18 cellular contexts compared by ENCODE assay signal in genomic region chr15:78083186-78083585, GRCh38. TPM values are rescaled to one million over a fixed set of nuclear protein-coding genes. Genes with fewer than 3 reads are reported as not detected.
DNase-seq lines count a peak whose midpoint lies in the region; ATAC-seq, FAIRE-seq and TF ChIP-seq lines count a peak whose summit lies in the region.
"Had no signal": no experiment of that assay in that cellular context is flagged by ENCODE, and none has a peak within 500 bp of the region (broad histone marks: within the 10 kb centered on the region; RNA-seq: fewer than 3 reads in every experiment).

No MANE protein-coding gene starts in this region.

- H3K36me3 Mint-ChIP-seq in immature natural killer cell, result peaks cover 0 to 4% (median 0%) of the 10 kb centered on the region in 3 donors
- H3K36me3 Mint-ChIP-seq: CD8-positive, alpha-beta memory T cell had no signal

- no peak for TF ChIP-seq RAD21 in HepG2 (CRISPR knock-in tag; IDR thresholded peaks at IDR 0.05)

- TF ChIP-seq CTCF in HepG2 (CRISPR knock-in tag; IDR thresholded peaks at IDR 0.05), result no peak
- no peak for TF ChIP-seq CTCF in right lobe of liver (IDR thresholded peaks at IDR 0.05)
- no peak for TF ChIP-seq CTCF in lower lobe of right lung (IDR thresholded peaks at IDR 0.05)
- no peak for TF ChIP-seq CTCF in spleen (IDR thresholded peaks at IDR 0.05 in 8 of 11, conservative IDR thresholded peaks at IDR 0.05 in 3 of 11)

- H3K27ac Mint-ChIP-seq in immature natural killer cell, result no peak overlapping the region
- H3K27ac Mint-ChIP-seq: CD8-positive, alpha-beta memory T cell had no signal

- POLR2A ChIA-PET in HepG2 (lab: Yijun Ruan, JAX), result no interaction called here

- TF ChIP-seq POLR2A in HepG2 (IDR thresholded peaks at IDR 0.05; ENCODE audit: insufficient read depth in 1 of 2, low read depth in 2 of 2, low read length in 2 of 2), result no peak
- no peak for TF ChIP-seq POLR2A in right lobe of liver (IDR thresholded peaks at IDR 0.05)
- no peak for TF ChIP-seq POLR2A in spleen (IDR thresholded peaks at IDR 0.05)

- no peak overlapping the region for H3K4me3 ChIP-seq in HepG2 (replicated peaks in 1 of 3; ENCODE audit: insufficient read depth in 1 of 3, low read depth in 2 of 3, low read length in 3 of 3)
- no peak overlapping the region for H3K4me3 ChIP-seq in right lobe of liver
- no peak overlapping the region for H3K4me3 ChIP-seq in lower lobe of right lung
- H3K4me3 ChIP-seq in spleen, result no peak overlapping the region
- H3K4me3 ChIP-seq in H7 (ENCODE audit: insufficient read depth, low read depth, low read length), result no peak overlapping the region
- H3K4me3 ChIP-seq: GM23248 had no signal

- H3K79me2 ChIP-seq in HepG2 (ENCODE audit: insufficient read depth, low read length), result no peaks in the 10 kb centered on the region

- no peak for ATAC-seq in HepG2
- no peak for ATAC-seq in right lobe of liver
- ATAC-seq in lower lobe of right lung, result no peak

- DNase-seq in HepG2 (ENCODE audit: low spot score) (no peak), right lobe of liver (no peak), lower lobe of right lung (no peak), spleen (no peak), SIG-M5 treated with dmso at 0.1 percent for 504 hours (lab: John Stamatoyannopoulos, UW; ENCODE audit: unreplicated experiment) (no peak), immature natural killer cell (no peak), H7 (no peak)
- DNase-seq: DND-41, GDM1, GM23248, NCI-H1436, NCI-H2029 treated with DMSO at 0.1 percent for 48 hours, NCI-H510A treated with DMSO at 0.1 percent for 48 hours had no signal

- no peak overlapping the region for H3K9ac ChIP-seq in HepG2 (ENCODE audit: insufficient read depth, low read depth, low read length)
- H3K9ac ChIP-seq: GM23248 had no signal

- H3K27me3 Mint-ChIP-seq in immature natural killer cell (ENCODE audit: low read depth in 3 of 3), result no peaks in the 10 kb centered on the region
- H3K27me3 Mint-ChIP-seq: CD8-positive, alpha-beta memory T cell had no signal

- BruUV-seq in HepG2 (replicated peaks; lab: Mats Ljungman, UMichigan), result no TSS peak

- peak overlapping the region; percentile 49; the same call in 1 of the 2 replicates for H3K4me2 ChIP-seq in HepG2 (ENCODE audit: low read depth, low read length)

- H3K4me1 Mint-ChIP-seq in immature natural killer cell, result peaks cover under 1 to 2% of the 10 kb centered on the region in 2 donors

- in situ Hi-C loops in HepG2 (cut with HindIII; ENCODE audit: extremely low pct_ligation_motif_present, low pct_unique_long_range_greater_than_20kb), result no loop called here

- H3K9me3 ChIP-seq in HepG2 (ENCODE audit: low read length), result no peaks in the 10 kb centered on the region
- no peaks in the 10 kb centered on the region for H3K9me3 ChIP-seq in right lobe of liver
- no peaks in the 10 kb centered on the region for H3K9me3 ChIP-seq in lower lobe of right lung
- no peaks in the 10 kb centered on the region for H3K9me3 ChIP-seq in spleen

- H3K27ac ChIP-seq in HepG2 (ENCODE audit: extremely low read length, insufficient read depth, low read length), result no peak overlapping the region
- no peak overlapping the region for H3K27ac ChIP-seq in right lobe of liver
- peak overlapping the region; percentile 59 for H3K27ac ChIP-seq in lower lobe of right lung
- H3K27ac ChIP-seq in spleen, result peak overlapping the region in 6 of 8 donors; percentile 10 to 78 (median 66)
- H3K27ac ChIP-seq: GM23248 had no signal

- FAIRE-seq in HepG2 (lab: Jason Lieb, UNC), result no peak
- FAIRE-seq: GM12892 had no signal

- intact Hi-C loops in HepG2 (cut with micrococcal nuclease; ENCODE audit: unreplicated experiment) (no loop called here), right lobe of liver (cut with DNase I) (no loop called here), lower lobe of right lung (cut with DNase I) (no loop called here), spleen (cut with DNase I; ENCODE audit: low total_unique reads) (no loop called here)

- H3K27me3 ChIP-seq in HepG2 (ENCODE audit: control insufficient read depth in 1 of 2, insufficient read depth in 2 of 2, low read length in 2 of 2) (no peaks in the 10 kb centered on the region; a peak in 1 of 5 replicates), right lobe of liver (no peaks in the 10 kb centered on the region), lower lobe of right lung (ENCODE audit: low read depth) (no peaks in the 10 kb centered on the region), spleen (replicated peaks in 1 of 7) (no peaks in the 10 kb centered on the region), H7 (ENCODE audit: control insufficient read depth, insufficient read depth, low read length) (peaks cover 1% of the 10 kb centered on the region; the same call in 1 of the 2 replicates)

- no peaks in the 10 kb centered on the region for H3K36me3 ChIP-seq in HepG2 (replicated peaks in 1 of 2; ENCODE audit: control insufficient read depth in 1 of 2, insufficient read depth in 2 of 2, low read length in 2 of 2)
- no peaks in the 10 kb centered on the region for H3K36me3 ChIP-seq in right lobe of liver
- H3K36me3 ChIP-seq in lower lobe of right lung, result no peaks in the 10 kb centered on the region
- no peaks in the 10 kb centered on the region for H3K36me3 ChIP-seq in spleen
- H3K36me3 ChIP-seq in H7 (replicated peaks; ENCODE audit: control insufficient read depth, insufficient read depth, low read length), result no peaks in the 10 kb centered on the region

- TF ChIP-seq EP300 in HepG2 (IDR thresholded peaks at IDR 0.05; ENCODE audit: low read depth in 2 of 2, low read length in 2 of 2), result no peak
- TF ChIP-seq EP300 in HepG2 (CRISPR knock-in tag; IDR thresholded peaks at IDR 0.05; ENCODE audit: borderline replicate concordance), result no peak

- no peaks in the 10 kb centered on the region for H3K9me3 Mint-ChIP-seq in immature natural killer cell
- H3K9me3 Mint-ChIP-seq: CD8-positive, alpha-beta memory T cell had no signal

- no peak overlapping the region for H2AFZ ChIP-seq in HepG2 (ENCODE audit: low read length)
- H2AFZ ChIP-seq: GM23248 had no signal

- CTCF ChIA-PET in HepG2 (lab: Yijun Ruan, JAX; ENCODE audit: low intra/inter-chr PET ratio, low total read pairs), result no interaction called here

- WGBS in HepG2 (ENCODE audit: low lambda C conversion rate), result 54% methylated on average over 4 of the region's 4 CpGs
- WGBS in right lobe of liver (ENCODE audit: insufficient coverage, low coverage, low lambda C conversion rate, missing lambda C conversion rate), result 88% methylated on average over 4 of the region's 4 CpGs
- 78 to 89% (median 81%) methylated on average over 4 of the region's 4 CpGs for WGBS in spleen, 5 donors

- no peak overlapping the region for H3K4me3 Mint-ChIP-seq in immature natural killer cell
- H3K4me3 Mint-ChIP-seq: CD8-positive, alpha-beta memory T cell had no signal

- H4K20me1 ChIP-seq in HepG2 (ENCODE audit: insufficient read depth, low read length), result no peaks in the 10 kb centered on the region

- peaks cover 63% of the 10 kb centered on the region for H3K4me1 ChIP-seq in HepG2 (ENCODE audit: insufficient read depth, low read length)
- H3K4me1 ChIP-seq in right lobe of liver, result peaks cover 0 to 2% (median 0%) of the 10 kb centered on the region in 4 donors
- peaks cover 47% of the 10 kb centered on the region for H3K4me1 ChIP-seq in lower lobe of right lung
- H3K4me1 ChIP-seq in spleen, result peaks cover 15 to 66% (median 35%) of the 10 kb centered on the region in 6 donors

RNA-seq across cellular contexts. Expression of gene TBC1D2B, which starts 5.7 kb away (rescaled TPM):
- total RNA-seq in HepG2 (2016; rRNA removed; fragmentation: Illumina TruSeq; extraction: Trizol), result 7.9 and 10.1 TPM in 2 replicates
- 4.1 and 5.1 TPM in 2 replicates for total RNA-seq in HepG2 (2016; cell fraction: cytosol; rRNA removed; fragmentation: Illumina TruSeq; extraction: Trizol; ENCODE audit: low read depth)
- total RNA-seq in HepG2 (2016; cell fraction: insoluble cytoplasmic fraction; rRNA removed; fragmentation: Illumina TruSeq; extraction: Trizol), result 7.4 and 10.4 TPM in 2 replicates
- 4.5 and 5.3 TPM in 2 replicates for total RNA-seq in HepG2 (2016; cell fraction: membrane; rRNA removed; fragmentation: Illumina TruSeq; extraction: Trizol)
- 12.1 and 12.6 TPM in 2 replicates for total RNA-seq in HepG2 (2016; cell fraction: nucleus; rRNA removed; fragmentation: Illumina TruSeq; extraction: Trizol)
- 14.4 and 18.8 TPM in 2 replicates for polyA plus RNA-seq in HepG2 (2011; rRNA removed)
- 8.9 and 11.2 TPM in 2 replicates for polyA plus RNA-seq in HepG2 (2011; cell fraction: cytosol; rRNA removed)
- polyA plus RNA-seq in HepG2 (2011; cell fraction: nucleus; rRNA removed), result 36.0 and 41.0 TPM in 2 replicates
- 7.6 and 13.3 TPM in 2 replicates for polyA plus RNA-seq in HepG2 (2012)
- polyA plus RNA-seq in HepG2 (2016; cell fraction: cytosol; fragmentation: Illumina TruSeq; extraction: Trizol; ENCODE audit: low read depth), result 0.70 and 0.78 TPM in 2 replicates
- 5.9 and 9.0 TPM in 2 replicates for polyA plus RNA-seq in HepG2 (2016; cell fraction: insoluble cytoplasmic fraction; fragmentation: Illumina TruSeq; extraction: Trizol; ENCODE audit: low read depth)
- polyA plus RNA-seq in HepG2 (2016; cell fraction: membrane; fragmentation: Illumina TruSeq; extraction: Trizol; ENCODE audit: low read depth), result 1.7 and 1.9 TPM in 2 replicates
- polyA plus RNA-seq in HepG2 (2016; cell fraction: nucleus; fragmentation: Illumina TruSeq; extraction: Trizol; ENCODE audit: insufficient read depth, low read depth), result 16.5 and 18.2 TPM in 2 replicates
- 27.1 and 31.4 TPM in 2 replicates for polyA minus RNA-seq in HepG2 (2011; rRNA and poly(A)+ RNA removed; ENCODE audit: low replicate concordance)
- 8.7 and 10.4 TPM in 2 replicates for polyA minus RNA-seq in HepG2 (2011; cell fraction: cytosol; rRNA and poly(A)+ RNA removed)
- 28.2 and 32.3 TPM in 2 replicates for polyA minus RNA-seq in HepG2 (2011; cell fraction: nucleus; rRNA and poly(A)+ RNA removed)
- total RNA-seq in right lobe of liver, result 10 to 100 TPM; 23.7 to 81.4 (median 29.6) TPM
- 69.8 TPM for total RNA-seq in lower lobe of right lung
- 100 to 1,000 TPM in 5 of 7 donors, 10 to 100 TPM in 2; 88.7 to 131 (median 106) TPM for total RNA-seq in spleen
- 10 to 100 TPM in 2 of 3 donors, 1 to 10 TPM in 1; 9.4 to 19.4 (median 10.0) TPM for polyA plus RNA-seq in spleen
- polyA plus RNA-seq in immature natural killer cell, result 10 to 100 TPM in 1 of 3 donors, 1 to 10 TPM in 2; 3.5 to 10.2 (median 7.8) TPM
- 9.9 and 15.7 TPM in 2 replicates for total RNA-seq in H7 (2014; rRNA removed; shearing (Covaris generic))

RNA-seq across cellular contexts. Expression of gene SH2D7, which starts 9.2 kb away (rescaled TPM):
- total RNA-seq in HepG2 (2016; rRNA removed; fragmentation: Illumina TruSeq; extraction: Trizol) (not detected in 2 replicates), right lobe of liver (not detected), lower lobe of right lung (not detected), spleen (not detected)
- not detected in 2 replicates for total RNA-seq in HepG2 (2016; cell fraction: cytosol; rRNA removed; fragmentation: Illumina TruSeq; extraction: Trizol; ENCODE audit: low read depth)
- total RNA-seq in HepG2 (2016; cell fraction: insoluble cytoplasmic fraction; rRNA removed; fragmentation: Illumina TruSeq; extraction: Trizol), result not detected in 2 replicates
- not detected in 2 replicates for total RNA-seq in HepG2 (2016; cell fraction: membrane; rRNA removed; fragmentation: Illumina TruSeq; extraction: Trizol)
- total RNA-seq in HepG2 (2016; cell fraction: nucleus; rRNA removed; fragmentation: Illumina TruSeq; extraction: Trizol), result not detected in 2 replicates
- polyA plus RNA-seq in HepG2 (2011; rRNA removed) (not detected in 2 replicates), spleen (not detected), immature natural killer cell (not detected)
- not detected in 2 replicates for polyA plus RNA-seq in HepG2 (2011; cell fraction: cytosol; rRNA removed)
- not detected in 2 replicates for polyA plus RNA-seq in HepG2 (2011; cell fraction: nucleus; rRNA removed)
- polyA plus RNA-seq in HepG2 (2012), result 0.05 TPM in 1 of 2 replicates, not detected in the other
- polyA plus RNA-seq in HepG2 (2016; cell fraction: cytosol; fragmentation: Illumina TruSeq; extraction: Trizol; ENCODE audit: low read depth), result not detected in 2 replicates
- polyA plus RNA-seq in HepG2 (2016; cell fraction: insoluble cytoplasmic fraction; fragmentation: Illumina TruSeq; extraction: Trizol; ENCODE audit: low read depth), result not detected in 2 replicates
- polyA plus RNA-seq in HepG2 (2016; cell fraction: membrane; fragmentation: Illumina TruSeq; extraction: Trizol; ENCODE audit: low read depth), result not detected in 2 replicates
- polyA plus RNA-seq in HepG2 (2016; cell fraction: nucleus; fragmentation: Illumina TruSeq; extraction: Trizol; ENCODE audit: insufficient read depth, low read depth), result not detected in 2 replicates
- polyA minus RNA-seq in HepG2 (2011; rRNA and poly(A)+ RNA removed; ENCODE audit: low replicate concordance), result not detected in 2 replicates
- polyA minus RNA-seq in HepG2 (2011; cell fraction: cytosol; rRNA and poly(A)+ RNA removed), result not detected in 2 replicates
- not detected in 2 replicates for polyA minus RNA-seq in HepG2 (2011; cell fraction: nucleus; rRNA and poly(A)+ RNA removed)
- not detected in 2 replicates for total RNA-seq in H7 (2014; rRNA removed; shearing (Covaris generic))
- total RNA-seq: CD8-positive, alpha-beta memory T cell; GM23248; LHCN-M2; RPMI7951 had no signal
- polyA plus RNA-seq: BJ; CD8-positive, alpha-beta memory T cell; GM23248 had no signal

RNA-seq across cellular contexts. Expression of gene CIB2, which starts 48.1 kb away (rescaled TPM):
- 1.5 and 1.8 TPM in 2 replicates for total RNA-seq in HepG2 (2016; rRNA removed; fragmentation: Illumina TruSeq; extraction: Trizol)
- 6.0 and 7.3 TPM in 2 replicates for total RNA-seq in HepG2 (2016; cell fraction: cytosol; rRNA removed; fragmentation: Illumina TruSeq; extraction: Trizol; ENCODE audit: low read depth)
- 1.6 and 2.2 TPM in 2 replicates for total RNA-seq in HepG2 (2016; cell fraction: insoluble cytoplasmic fraction; rRNA removed; fragmentation: Illumina TruSeq; extraction: Trizol)
- 6.9 and 9.0 TPM in 2 replicates for total RNA-seq in HepG2 (2016; cell fraction: membrane; rRNA removed; fragmentation: Illumina TruSeq; extraction: Trizol)
- 0.63 and 0.84 TPM in 2 replicates for total RNA-seq in HepG2 (2016; cell fraction: nucleus; rRNA removed; fragmentation: Illumina TruSeq; extraction: Trizol)
- 1.4 and 4.5 TPM in 2 replicates for polyA plus RNA-seq in HepG2 (2011; rRNA removed)
- 1.5 and 2.4 TPM in 2 replicates for polyA plus RNA-seq in HepG2 (2011; cell fraction: cytosol; rRNA removed)
- 0.19 and 0.87 TPM in 2 replicates for polyA plus RNA-seq in HepG2 (2011; cell fraction: nucleus; rRNA removed)
- polyA plus RNA-seq in HepG2 (2012), result 2.2 and 3.7 TPM in 2 replicates
- polyA plus RNA-seq in HepG2 (2016; cell fraction: cytosol; fragmentation: Illumina TruSeq; extraction: Trizol; ENCODE audit: low read depth), result 13.6 and 14.5 TPM in 2 replicates
- 3.1 and 4.0 TPM in 2 replicates for polyA plus RNA-seq in HepG2 (2016; cell fraction: insoluble cytoplasmic fraction; fragmentation: Illumina TruSeq; extraction: Trizol; ENCODE audit: low read depth)
- polyA plus RNA-seq in HepG2 (2016; cell fraction: membrane; fragmentation: Illumina TruSeq; extraction: Trizol; ENCODE audit: low read depth), result 13.2 TPM in 2 replicates
- polyA plus RNA-seq in HepG2 (2016; cell fraction: nucleus; fragmentation: Illumina TruSeq; extraction: Trizol; ENCODE audit: insufficient read depth, low read depth), result 2.5 and 2.6 TPM in 2 replicates
- 1.3 and 2.2 TPM in 2 replicates for polyA minus RNA-seq in HepG2 (2011; rRNA and poly(A)+ RNA removed; ENCODE audit: low replicate concordance)
- polyA minus RNA-seq in HepG2 (2011; cell fraction: cytosol; rRNA and poly(A)+ RNA removed), result 1.8 TPM in 1 of 2 replicates, not detected in the other
- polyA minus RNA-seq in HepG2 (2011; cell fraction: nucleus; rRNA and poly(A)+ RNA removed), result 0.77 TPM in 1 of 2 replicates, not detected in the other
- total RNA-seq in right lobe of liver, result 1 to 10 TPM in 2 of 6 experiments, under 1 TPM in 3, not detected in 1; 0.22 to 1.3 (median 0.74) TPM
- total RNA-seq in lower lobe of right lung, result 2.2 TPM
- total RNA-seq in spleen, result 1 to 10 TPM; 1.0 to 5.0 (median 3.5) TPM
- polyA plus RNA-seq in spleen, result 1 to 10 TPM; 1.7 to 3.2 (median 3.1) TPM
- 1 to 10 TPM in 2 of 3 donors, not detected in 1; 1.8 to 2.8 TPM for polyA plus RNA-seq in immature natural killer cell
- 56.7 and 64.5 TPM in 2 replicates for total RNA-seq in H7 (2014; rRNA removed; shearing (Covaris generic))

Comparison
In these comparisons a context has a peak if more than half of its experiments do, and no peak if none do; other contexts are left out.
1. H3K27ac ChIP-seq: peak in lower lobe of right lung (single experiment) and spleen (6 of 8); none in HepG2 (single experiment) and right lobe of liver (0 of 3).